In genomic region chr19:24074720-24075119, GRCh38 we compare ENCODE assay signal across 17 cellular contexts. TPM values are rescaled to one million over a fixed set of nuclear protein-coding genes. Genes with fewer than 3 reads are reported as not detected.
DNase-seq lines count a peak whose midpoint lies in the region; ATAC-seq and TF ChIP-seq lines count a peak whose summit lies in the region.
"Had no signal": no experiment of that assay in that cellular context is flagged by ENCODE, and none has a peak within 500 bp of the region (broad histone marks: within the 10 kb centered on the region; RNA-seq: fewer than 3 reads in every experiment).

No MANE protein-coding gene starts in this region.

- H3K27ac ChIP-seq in colonic mucosa (no peak overlapping the region), Peyer's patch (no peak overlapping the region)
- H3K27ac ChIP-seq: parathyroid adenoma, thyroid gland had no signal

- DNase-seq in SKM-1 treated with dmso at 0.1 percent for 144 hours (lab: John Stamatoyannopoulos, UW; ENCODE audit: unreplicated experiment) (peak; percentile 45), SKM-1 (lab: John Stamatoyannopoulos, UW; ENCODE audit: unreplicated experiment) (no peak), MV-4-11 (lab: John Stamatoyannopoulos, UW) (peak; percentile 93), sciatic nerve (ENCODE audit: low spot score) (peak; percentile 1), colonic mucosa (no peak), Peyer's patch (no peak), left ventricle myocardium superior (no peak)
- DNase-seq: activated CD4-positive, alpha-beta memory T cell treated with anti-CD3 and anti-CD28 coated beads for 36 hours; Calu3; central memory CD4-positive, alpha-beta T cell; erythroblast; NCI-H1105; NCI-H345; stimulated activated CD4-positive, alpha-beta T cell treated with anti-CD3 and anti-CD28 coated beads, Interleukin-12 subunit alpha, Interleukin-12 subunit beta, amount 100 ng/mL, for 4 hours; thyroid gland had no signal

- H3K9me3 ChIP-seq in colonic mucosa: no peaks in the 10 kb centered on the region
- H3K9me3 ChIP-seq in Peyer's patch: no peaks in the 10 kb centered on the region
- H3K9me3 ChIP-seq: thyroid gland had no signal

- TF ChIP-seq CTCF in colonic mucosa (IDR thresholded peaks at IDR 0.05) (no peak), Peyer's patch (IDR thresholded peaks at IDR 0.05) (no peak)

- H3K9ac ChIP-seq in colonic mucosa (ENCODE audit: low read depth in 2 of 2, low read length in 2 of 2): no peak overlapping the region
- H3K9ac ChIP-seq: parathyroid adenoma had no signal

- peak; percentile 78 for ATAC-seq in esophagus mucosa
- no peak for ATAC-seq in sciatic nerve
- ATAC-seq in left ventricle myocardium superior: no peak

- no peak overlapping the region for H3K4me3 ChIP-seq in colonic mucosa
- H3K4me3 ChIP-seq in Peyer's patch: no peak overlapping the region
- H3K4me3 ChIP-seq: thyroid gland had no signal

- TF ChIP-seq POLR2A in Peyer's patch (IDR thresholded peaks at IDR 0.05): no peak

- H3K27me3 ChIP-seq in colonic mucosa: no peaks in the 10 kb centered on the region
- H3K27me3 ChIP-seq in Peyer's patch: no peaks in the 10 kb centered on the region
- H3K27me3 ChIP-seq: thyroid gland had no signal

- intact Hi-C loops in sciatic nerve (cut with DNase I): no loop called here
- intact Hi-C loops in colonic mucosa (cut with DNase I): no loop called here
- intact Hi-C loops in left ventricle myocardium superior (cut with micrococcal nuclease): no loop called here

- H3K4me1 ChIP-seq in colonic mucosa (no peaks in the 10 kb centered on the region), Peyer's patch (no peaks in the 10 kb centered on the region)

- H3K36me3 ChIP-seq in colonic mucosa: no peaks in the 10 kb centered on the region
- peaks cover 0 to 19% (median 0%) of the 10 kb centered on the region in 3 donors for H3K36me3 ChIP-seq in Peyer's patch
- H3K36me3 ChIP-seq: thyroid gland had no signal

RNA-seq across cellular contexts. Expression of gene ZNF254, which starts 12.3 kb away (rescaled TPM):
- 5.9 TPM for total RNA-seq in esophagus mucosa
- 22.2 TPM for total RNA-seq in sciatic nerve
- total RNA-seq in colonic mucosa: 10 to 100 TPM; 11.2 to 14.1 TPM
- 10 to 100 TPM in 3 of 4 donors, 1 to 10 TPM in 1; 7.8 to 37.1 (median 14.8) TPM for total RNA-seq in Peyer's patch
- 10.2 TPM for total RNA-seq in left ventricle myocardium superior

Comparison
In these comparisons a context has a peak if more than half of its experiments do, and no peak if none do; other contexts are left out.
1. DNase-seq: peak in SKM-1 treated with dmso at 0.1 percent for 144 hours (single experiment), MV-4-11 (single experiment) and sciatic nerve (single experiment); none in SKM-1 (single experiment), colonic mucosa (single experiment), Peyer's patch (0 of 3) and left ventricle myocardium superior (single experiment).